ENCODE assay signal across 9 cellular contexts in the genomic region with DNA sequence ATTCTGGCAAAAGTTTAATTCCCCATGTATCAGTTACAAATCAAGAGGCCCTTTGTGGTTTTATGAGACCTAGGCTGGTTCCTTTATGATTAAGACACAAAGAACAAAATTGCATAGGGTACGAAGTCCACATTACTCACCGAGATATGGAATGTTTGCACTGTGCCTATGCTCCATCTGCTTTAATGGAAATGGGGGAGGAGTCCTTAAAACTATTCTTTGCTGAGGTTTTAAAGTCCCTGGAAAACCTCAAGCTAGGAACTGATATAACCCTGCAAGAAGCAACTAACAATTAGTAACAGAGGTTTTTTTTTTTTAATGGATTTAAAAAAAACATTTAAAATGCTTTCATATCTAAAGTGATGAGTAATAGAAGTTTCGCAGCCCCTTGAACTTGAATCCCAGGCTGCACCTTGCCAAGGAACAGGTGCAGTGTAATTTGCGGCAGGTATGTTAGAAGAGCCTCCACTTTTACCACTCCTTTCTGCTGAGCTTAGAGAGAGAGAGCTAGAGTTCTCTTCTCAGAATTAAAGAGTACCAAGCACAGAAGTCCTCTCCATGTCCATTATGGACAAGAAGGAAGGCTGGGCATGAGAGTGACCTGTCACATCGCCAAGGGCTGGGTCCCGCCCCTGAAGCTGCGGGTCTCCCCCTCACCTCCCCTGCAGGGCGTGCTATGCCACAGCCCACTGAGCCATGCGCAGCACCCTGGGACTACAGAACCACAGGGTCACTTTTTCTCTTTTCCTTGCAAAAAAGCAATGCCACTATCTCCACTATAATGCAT. TPM values are rescaled to one million over a fixed set of nuclear protein-coding genes. Genes with fewer than 3 reads are reported as not detected.
DNase-seq lines count a peak whose midpoint lies in the region; ATAC-seq lines count a peak whose summit lies in the region.
"Had no signal": no experiment of that assay in that cellular context is flagged by ENCODE, and none has a peak within 500 bp of the region (broad histone marks: within the 10 kb centered on the region; RNA-seq: fewer than 3 reads in every experiment).

No MANE protein-coding gene starts in this region.

- no peaks in the 10 kb centered on the region for H3K27me3 ChIP-seq in mucosa of rectum (ENCODE audit: control insufficient read depth in 2 of 2, insufficient read depth in 2 of 2, low read length in 2 of 2)

- H3K4me3 ChIP-seq in mucosa of rectum (ENCODE audit: low read length in 2 of 2): peak overlapping the region; percentile 70 to 93

- DNase-seq in CD1c-positive myeloid dendritic cell (ENCODE audit: extremely low spot score) (peak; percentile 36), dedifferentiated amniotic fluid mesenchymal stem cell (ENCODE audit: extremely low spot score) (no peak), NCI-H345 treated with DMSO at 0.1 percent for 48 hours (lab: John Stamatoyannopoulos, UW; ENCODE audit: unreplicated experiment) (no peak)

- H3K36me3 ChIP-seq in mucosa of rectum (ENCODE audit: control insufficient read depth in 2 of 2, insufficient read depth in 2 of 2, low read length in 2 of 2): peaks cover 33 to 39% of the 10 kb centered on the region in 2 donors

- ATAC-seq in GM21367 (IDR thresholded peaks at IDR 0.05; ENCODE audit: unreplicated experiment): no peak
- no peak for ATAC-seq in HG03442 (IDR thresholded peaks at IDR 0.05; ENCODE audit: unreplicated experiment)
- ATAC-seq: right cardiac atrium had no signal

- H3K9ac ChIP-seq in mucosa of rectum (ENCODE audit: low read depth in 1 of 2, low read length in 2 of 2): peak overlapping the region; percentile 79 to 87

- no peaks in the 10 kb centered on the region for H3K9me3 ChIP-seq in mucosa of rectum (ENCODE audit: control insufficient read depth in 2 of 2, low read length in 2 of 2)

- H3K4me3 Mint-ChIP-seq in IgD-negative memory B cell: peak overlapping the region; percentile 88 to 96 (median 95)

- no peaks in the 10 kb centered on the region for H3K27me3 Mint-ChIP-seq in IgD-negative memory B cell

- H3K27ac ChIP-seq in angular gyrus (ENCODE audit: low read depth, low read length): peak overlapping the region; percentile 10
- H3K27ac ChIP-seq in mucosa of rectum (ENCODE audit: low read depth in 2 of 2, low read length in 2 of 2): peak overlapping the region; percentile 92 to 96

- peak overlapping the region; percentile 76 to 82 (median 78) for H3K27ac Mint-ChIP-seq in IgD-negative memory B cell

- H3K9me3 Mint-ChIP-seq in IgD-negative memory B cell: no peaks in the 10 kb centered on the region

- H3K4me1 ChIP-seq in mucosa of rectum (ENCODE audit: control insufficient read depth in 2 of 2, insufficient read depth in 2 of 2, low read length in 2 of 2): peaks cover 25 to 26% of the 10 kb centered on the region in 2 donors

- peaks cover 35 to 49% (median 43%) of the 10 kb centered on the region in 3 donors for H3K4me1 Mint-ChIP-seq in IgD-negative memory B cell

- peaks cover 12% of the 10 kb centered on the region for H3K36me3 Mint-ChIP-seq in IgD-negative memory B cell

RNA-seq across cellular contexts. Expression of gene SERPINB1, which starts 2.3 kb away (rescaled TPM):
- polyA plus RNA-seq in IgD-negative memory B cell: 85.6 TPM
